8 cellular contexts compared by ENCODE assay signal in the genomic region with DNA sequence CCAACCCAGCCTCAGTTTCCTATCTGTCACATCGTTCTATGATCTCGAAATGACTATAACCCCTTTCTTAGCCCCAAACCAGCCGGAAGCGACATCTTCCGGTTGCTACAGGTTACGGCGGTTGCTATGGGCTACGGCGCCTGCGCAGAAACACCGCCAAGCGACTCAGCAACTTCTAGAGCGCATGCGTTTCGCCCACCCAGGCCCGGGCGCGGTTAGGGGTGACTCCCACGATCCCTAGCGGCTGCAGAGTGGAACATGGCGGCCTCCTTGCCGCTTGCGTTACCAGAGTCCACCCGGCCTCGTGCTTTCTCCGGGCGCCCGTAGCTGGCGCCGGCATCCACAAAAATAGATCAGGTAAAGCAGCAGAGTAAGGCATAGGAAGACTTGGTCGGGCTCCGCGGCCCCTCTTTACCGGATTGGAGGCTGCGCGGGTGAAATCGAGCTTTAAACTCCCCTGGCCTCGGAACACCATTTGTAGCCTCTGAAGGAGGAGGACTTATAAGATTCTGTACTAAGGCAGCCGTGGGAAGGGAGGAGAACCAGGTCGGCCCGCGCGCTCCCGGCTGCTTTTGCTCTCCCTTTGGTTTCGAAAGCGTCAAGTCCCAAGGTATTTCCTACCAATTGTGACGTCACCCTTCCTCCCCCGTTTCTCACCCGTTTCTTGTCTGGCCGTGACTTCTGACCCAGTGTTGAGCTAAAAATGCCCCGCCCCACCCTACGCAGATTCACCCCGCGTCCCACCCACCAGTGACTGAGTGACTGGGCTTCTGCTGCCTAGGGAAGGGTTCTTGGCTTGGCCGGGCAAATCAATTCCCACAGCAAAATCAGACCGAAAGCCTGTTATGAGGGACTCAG. TPM values are rescaled to one million over a fixed set of nuclear protein-coding genes. Genes with fewer than 3 reads are reported as not detected.
DNase-seq lines count a peak whose midpoint lies in the region; ATAC-seq, FAIRE-seq and TF ChIP-seq lines count a peak whose summit lies in the region.

No MANE protein-coding gene starts in this region.

- H4K91ac ChIP-seq in trophoblast cell (ENCODE audit: low read depth, low read length): peak overlapping the region; percentile 96

- WGBS in adipose tissue, 3 donors: 0% methylated on average over 56 of the region's 56 CpGs
- no CpG with 5 or more reads among the region's 56 CpGs for WGBS in trophoblast cell (ENCODE audit: extremely low coverage, insufficient coverage, insufficient read length)
- 0% methylated on average over 34 of the region's 56 CpGs; no CpG with 5 or more reads in 1 of the 2 donors for WGBS in transverse colon (ENCODE audit: low coverage in 1 of 2), 2 donors

- peak; percentile 99 for FAIRE-seq in GM12891 (lab: Jason Lieb, UNC)

- peak overlapping the region; percentile 60 for H2AK5ac ChIP-seq in trophoblast cell (ENCODE audit: low read length)

- intact Hi-C loops in cardiac septum (cut with DNase I): loop anchor here (1.0 to 5.0 kb wide), 2 partner anchors 52 to 68 kb away; partner anchors contain the start of gene FKBP1A
- intact Hi-C loops in transverse colon (cut with DNase I; ENCODE audit: low total_unique reads): loop anchor here (2.0 kb wide), 1 partner anchor 67 kb away; the partner anchor contains the start of gene FKBP1A

- no peaks in the 10 kb centered on the region for H4K20me1 ChIP-seq in SU-DHL-6 (ENCODE audit: low read depth, low read length)

- no peaks in the 10 kb centered on the region for H3K36me3 ChIP-seq in SU-DHL-6 (ENCODE audit: low read length)
- no peaks in the 10 kb centered on the region for H3K36me3 ChIP-seq in trophoblast cell (ENCODE audit: control insufficient read depth in 1 of 2, insufficient read depth in 2 of 2, low read length in 2 of 2)
- H3K36me3 ChIP-seq in transverse colon: no peaks in the 10 kb centered on the region

- no peak for TF ChIP-seq EP300 in transverse colon (IDR thresholded peaks at IDR 0.05; ENCODE audit: low read depth)

- no peak for TF ChIP-seq CTCF in SU-DHL-6 (IDR thresholded peaks at IDR 0.05; ENCODE audit: insufficient read depth, low read length, poor library complexity, severe bottlenecking)
- peak; percentile 19 to 77 (median 35) for TF ChIP-seq CTCF in transverse colon (IDR thresholded peaks at IDR 0.05)

- H3K4me2 ChIP-seq in SU-DHL-6 (ENCODE audit: low read depth, low read length, poor library complexity, severe bottlenecking): peak overlapping the region; percentile 82
- peak overlapping the region; percentile 78 for H3K4me2 ChIP-seq in trophoblast cell (ENCODE audit: low read length)

- ATAC-seq in HG02763 (IDR thresholded peaks at IDR 0.05; ENCODE audit: unreplicated experiment): peak; percentile 83

- in situ Hi-C loops in transverse colon (cut with MboI; ENCODE audit: low pct_ligation_motif_present in 1 of 4, low pct_unique_long_range_greater_than_20kb in 1 of 4, low sequenced_read_pairs in 3 of 4): no loop called here

- peak overlapping the region; percentile 56 for H2BK12ac ChIP-seq in trophoblast cell (ENCODE audit: low read length)

- H3K4me3 ChIP-seq in SU-DHL-6 (ENCODE audit: insufficient read depth, low read length, poor library complexity, severe bottlenecking) (peak overlapping the region; percentile 87), trophoblast cell (ENCODE audit: low read depth, low read length) (peak overlapping the region; percentile 79), transverse colon (peak overlapping the region; percentile 42 to 83 (median 78))

- H3K9me3 ChIP-seq in SU-DHL-6 (ENCODE audit: insufficient read depth, low read length) (no peaks in the 10 kb centered on the region), trophoblast cell (ENCODE audit: insufficient read depth, low read depth, low read length) (no peaks in the 10 kb centered on the region), transverse colon (no peaks in the 10 kb centered on the region)

- H2AFZ ChIP-seq in SU-DHL-6 (ENCODE audit: low read depth, low read length, severe bottlenecking) (peak overlapping the region; percentile 77), trophoblast cell (ENCODE audit: insufficient read depth, low read length, poor library complexity) (peak overlapping the region; percentile 80)

- peak overlapping the region; percentile 95 for H4K8ac ChIP-seq in trophoblast cell (ENCODE audit: low read depth, low read length)

- no peaks in the 10 kb centered on the region for H3K27me3 ChIP-seq in SU-DHL-6 (ENCODE audit: low read length)
- H3K27me3 ChIP-seq in trophoblast cell (ENCODE audit: insufficient read depth, low read length): no peaks in the 10 kb centered on the region
- no peaks in the 10 kb centered on the region for H3K27me3 ChIP-seq in transverse colon

- H2BK120ac ChIP-seq in trophoblast cell (ENCODE audit: insufficient read depth, low read length, poor library complexity): peak overlapping the region; percentile 89

- DNase-seq in GM12891 (ENCODE audit: insufficient read length, low spot score) (peak; percentile 93), NCI-H1417 treated with DMSO at 0.1 percent for 48 hours (lab: John Stamatoyannopoulos, UW) (peak; percentile 93), cardiac septum (ENCODE audit: low spot score) (peak; percentile 98), trophoblast cell (peak; percentile 95 to 98), transverse colon (peak; percentile 98)

- peak overlapping the region; percentile 88 for H3K18ac ChIP-seq in trophoblast cell (ENCODE audit: low read length)

- H3K79me2 ChIP-seq in SU-DHL-6 (ENCODE audit: insufficient read depth, low read length): peaks cover 49% of the 10 kb centered on the region
- H3K79me2 ChIP-seq in trophoblast cell (ENCODE audit: control insufficient read depth, insufficient read depth, low read length, poor library complexity): peaks cover 7% of the 10 kb centered on the region

- H3K9ac ChIP-seq in SU-DHL-6 (ENCODE audit: low read length) (peak overlapping the region; percentile 90), trophoblast cell (ENCODE audit: low read length) (peak overlapping the region; percentile 96)

- peak overlapping the region; percentile 79 for H4K12ac ChIP-seq in trophoblast cell (ENCODE audit: low read depth, low read length)

- H3K4ac ChIP-seq in trophoblast cell (ENCODE audit: low read depth, low read length): peak overlapping the region; percentile 84

- H3K4me1 ChIP-seq in trophoblast cell (ENCODE audit: control insufficient read depth in 1 of 2, insufficient read depth in 2 of 2, low read length in 2 of 2): peaks cover 13 to 15% of the 10 kb centered on the region in 2 experiments
- H3K4me1 ChIP-seq in transverse colon: peaks cover 35 to 57% (median 49%) of the 10 kb centered on the region in 4 donors

- peak; percentile 97 for TF ChIP-seq POLR2A in GM12891 (IDR thresholded peaks at IDR 0.05; ENCODE audit: low read depth, low read length)
- TF ChIP-seq POLR2A in transverse colon (IDR thresholded peaks at IDR 0.05): peak; percentile 93

- peaks cover 10% of the 10 kb centered on the region for H3K79me1 ChIP-seq in trophoblast cell (ENCODE audit: low read length)

- no peaks in the 10 kb centered on the region for H3F3A ChIP-seq in SU-DHL-6 (ENCODE audit: insufficient read depth)

- H3K27ac ChIP-seq in SU-DHL-6 (ENCODE audit: low read depth, low read length) (peak overlapping the region; percentile 60), adipose tissue (ENCODE audit: low read depth, low read length) (peak overlapping the region; percentile 97), trophoblast cell (ENCODE audit: low read depth, low read length) (peak overlapping the region; percentile 87), transverse colon (peak overlapping the region; percentile 93 to 99 (median 98))

- H3K23ac ChIP-seq in trophoblast cell (ENCODE audit: low read length): no peak overlapping the region

- H2BK5ac ChIP-seq in trophoblast cell (ENCODE audit: low read depth, low read length, poor library complexity): peak overlapping the region; percentile 93

- H3K14ac ChIP-seq in trophoblast cell (ENCODE audit: low read length): peak overlapping the region; percentile 89

- H3K9me2 ChIP-seq in SU-DHL-6 (replicated peaks; ENCODE audit: insufficient read depth, low read length): no peaks in the 10 kb centered on the region

TF ChIP-seq in GM12891, 5 proteins besides CTCF, POLR2A, EP300 and RAD21:
- TF ChIP-seq SPI1 (IDR thresholded peaks at IDR 0.05; ENCODE audit: low read depth, low read length) (no peak), POU2F2 (IDR thresholded peaks at IDR 0.05; ENCODE audit: low read depth, low read length) (0 out of 2 replicates have a peak, but pooled peaks have one; percentile 43), TAF1 (IDR thresholded peaks at IDR 0.05; ENCODE audit: low read depth, low read length) (peak; percentile 91), PAX5 (IDR thresholded peaks at IDR 0.05; ENCODE audit: insufficient read depth, low read length, severe bottlenecking) (no peak), POLR2AphosphoS5 (IDR thresholded peaks at IDR 0.05; ENCODE audit: low read depth, low read length) (peak; percentile 93)

RNA-seq across cellular contexts. Expression of gene SDCBP2, which starts 3.5 kb away (rescaled TPM):
- 0.77 TPM for polyA plus RNA-seq in GM12891 (2012; ENCODE audit: low read depth, missing spikeins)
- 10 to 100 TPM in 2 of 3 donors, 1 to 10 TPM in 1; 5.6 to 29.8 (median 15.4) TPM for polyA plus RNA-seq in adipose tissue
- total RNA-seq in cardiac septum (2.7 TPM), transverse colon (100 to 1,000 TPM; 132 to 427 (median 300) TPM)
- polyA plus RNA-seq in trophoblast cell (2013): 1.6 and 1.8 TPM in 2 replicates

RNA-seq across cellular contexts. Expression of gene SNPH, which starts 59.3 kb away (rescaled TPM):
- polyA plus RNA-seq in GM12891 (2012; ENCODE audit: low read depth, missing spikeins): 0.65 TPM
- 1 to 10 TPM in 1 of 3 donors, under 1 TPM in 2; 0.85 to 1.7 (median 0.92) TPM for polyA plus RNA-seq in adipose tissue
- total RNA-seq in cardiac septum (6.9 TPM), transverse colon (1 to 10 TPM; 2.2 to 2.6 (median 2.3) TPM)
- polyA plus RNA-seq in trophoblast cell (2013): 0.32 and 0.42 TPM in 2 replicates

Comparison
In these comparisons a context has a peak if more than half of its experiments do, and no peak if none do; other contexts are left out.
1. Peak in every context shown above with its lines: DNase-seq, ATAC-seq, H3K4me3 ChIP-seq and H3K27ac ChIP-seq.
2. RNA of gene SDCBP2, which starts 3.5 kb away (total RNA-seq): 132 to 427 TPM in transverse colon; 2.7 TPM in cardiac septum (single experiment); every median in the first group is over 10 times any median in the second.